1 cellular context compared by ENCODE assay signal in the genomic region with DNA sequence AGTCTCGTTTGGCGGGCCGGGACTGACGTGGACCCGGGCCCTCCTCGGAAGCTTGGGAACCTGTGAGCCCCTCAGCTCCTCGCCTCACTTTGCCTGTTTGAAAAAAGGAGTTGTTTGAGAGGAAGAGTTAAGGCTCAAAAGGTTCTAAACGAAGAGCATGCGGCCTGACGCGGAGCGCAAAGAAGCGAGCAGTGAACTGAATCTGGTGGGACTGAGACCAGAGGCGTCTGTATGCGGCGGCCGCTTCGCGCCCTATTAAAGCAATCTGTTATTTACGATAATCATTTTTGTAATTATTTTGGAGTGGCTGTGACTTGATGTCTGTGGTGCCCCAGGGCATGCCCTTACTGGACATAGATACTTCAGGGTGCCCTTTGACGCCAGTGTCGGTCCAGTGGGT.
TF ChIP-seq lines count a peak whose summit lies in the region.

No MANE protein-coding gene starts in this region.

TF ChIP-seq in SK-N-SH treated with all-trans-retinoic acid at 6 μM for 48 hours, 23 proteins besides CTCF, POLR2A, EP300 and RAD21 (continued from another document):
- TF ChIP-seq, protein P1, sequence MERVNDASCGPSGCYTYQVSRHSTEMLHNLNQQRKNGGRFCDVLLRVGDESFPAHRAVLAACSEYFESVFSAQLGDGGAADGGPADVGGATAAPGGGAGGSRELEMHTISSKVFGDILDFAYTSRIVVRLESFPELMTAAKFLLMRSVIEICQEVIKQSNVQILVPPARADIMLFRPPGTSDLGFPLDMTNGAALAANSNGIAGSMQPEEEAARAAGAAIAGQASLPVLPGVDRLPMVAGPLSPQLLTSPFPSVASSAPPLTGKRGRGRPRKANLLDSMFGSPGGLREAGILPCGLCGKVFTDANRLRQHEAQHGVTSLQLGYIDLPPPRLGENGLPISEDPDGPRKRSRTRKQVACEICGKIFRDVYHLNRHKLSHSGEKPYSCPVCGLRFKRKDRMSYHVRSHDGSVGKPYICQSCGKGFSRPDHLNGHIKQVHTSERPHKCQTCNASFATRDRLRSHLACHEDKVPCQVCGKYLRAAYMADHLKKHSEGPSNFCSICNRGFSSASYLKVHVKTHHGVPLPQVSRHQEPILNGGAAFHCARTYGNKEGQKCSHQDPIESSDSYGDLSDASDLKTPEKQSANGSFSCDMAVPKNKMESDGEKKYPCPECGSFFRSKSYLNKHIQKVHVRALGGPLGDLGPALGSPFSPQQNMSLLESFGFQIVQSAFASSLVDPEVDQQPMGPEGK (CRISPR knock-in tag; IDR thresholded peaks at IDR 0.05; ENCODE audit: borderline replicate concordance) = no peak
- no peak for TF ChIP-seq ARNTL (CRISPR knock-in tag; IDR thresholded peaks at IDR 0.05; ENCODE audit: borderline replicate concordance, low read depth)
- no peak for TF ChIP-seq ZFP3 (CRISPR knock-in tag; IDR thresholded peaks at IDR 0.05)
- TF ChIP-seq TCF4 (CRISPR knock-in tag; IDR thresholded peaks at IDR 0.05; ENCODE audit: borderline replicate concordance) = no peak
- TF ChIP-seq BACH2 (CRISPR knock-in tag; IDR thresholded peaks at IDR 0.05; ENCODE audit: borderline replicate concordance) = no peak
- TF ChIP-seq, protein P2, sequence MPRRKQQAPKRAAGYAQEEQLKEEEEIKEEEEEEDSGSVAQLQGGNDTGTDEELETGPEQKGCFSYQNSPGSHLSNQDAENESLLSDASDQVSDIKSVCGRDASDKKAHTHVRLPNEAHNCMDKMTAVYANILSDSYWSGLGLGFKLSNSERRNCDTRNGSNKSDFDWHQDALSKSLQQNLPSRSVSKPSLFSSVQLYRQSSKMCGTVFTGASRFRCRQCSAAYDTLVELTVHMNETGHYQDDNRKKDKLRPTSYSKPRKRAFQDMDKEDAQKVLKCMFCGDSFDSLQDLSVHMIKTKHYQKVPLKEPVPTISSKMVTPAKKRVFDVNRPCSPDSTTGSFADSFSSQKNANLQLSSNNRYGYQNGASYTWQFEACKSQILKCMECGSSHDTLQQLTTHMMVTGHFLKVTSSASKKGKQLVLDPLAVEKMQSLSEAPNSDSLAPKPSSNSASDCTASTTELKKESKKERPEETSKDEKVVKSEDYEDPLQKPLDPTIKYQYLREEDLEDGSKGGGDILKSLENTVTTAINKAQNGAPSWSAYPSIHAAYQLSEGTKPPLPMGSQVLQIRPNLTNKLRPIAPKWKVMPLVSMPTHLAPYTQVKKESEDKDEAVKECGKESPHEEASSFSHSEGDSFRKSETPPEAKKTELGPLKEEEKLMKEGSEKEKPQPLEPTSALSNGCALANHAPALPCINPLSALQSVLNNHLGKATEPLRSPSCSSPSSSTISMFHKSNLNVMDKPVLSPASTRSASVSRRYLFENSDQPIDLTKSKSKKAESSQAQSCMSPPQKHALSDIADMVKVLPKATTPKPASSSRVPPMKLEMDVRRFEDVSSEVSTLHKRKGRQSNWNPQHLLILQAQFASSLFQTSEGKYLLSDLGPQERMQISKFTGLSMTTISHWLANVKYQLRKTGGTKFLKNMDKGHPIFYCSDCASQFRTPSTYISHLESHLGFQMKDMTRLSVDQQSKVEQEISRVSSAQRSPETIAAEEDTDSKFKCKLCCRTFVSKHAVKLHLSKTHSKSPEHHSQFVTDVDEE (CRISPR knock-in tag; IDR thresholded peaks at IDR 0.05) = no peak
- no peak for TF ChIP-seq ISL1 (CRISPR knock-in tag; IDR thresholded peaks at IDR 0.05)
- TF ChIP-seq, protein P3, sequence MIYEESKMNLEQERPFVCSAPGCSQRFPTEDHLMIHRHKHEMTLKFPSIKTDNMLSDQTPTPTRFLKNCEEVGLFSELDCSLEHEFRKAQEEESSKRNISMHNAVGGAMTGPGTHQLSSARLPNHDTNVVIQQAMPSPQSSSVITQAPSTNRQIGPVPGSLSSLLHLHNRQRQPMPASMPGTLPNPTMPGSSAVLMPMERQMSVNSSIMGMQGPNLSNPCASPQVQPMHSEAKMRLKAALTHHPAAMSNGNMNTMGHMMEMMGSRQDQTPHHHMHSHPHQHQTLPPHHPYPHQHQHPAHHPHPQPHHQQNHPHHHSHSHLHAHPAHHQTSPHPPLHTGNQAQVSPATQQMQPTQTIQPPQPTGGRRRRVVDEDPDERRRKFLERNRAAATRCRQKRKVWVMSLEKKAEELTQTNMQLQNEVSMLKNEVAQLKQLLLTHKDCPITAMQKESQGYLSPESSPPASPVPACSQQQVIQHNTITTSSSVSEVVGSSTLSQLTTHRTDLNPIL (CRISPR knock-in tag; IDR thresholded peaks at IDR 0.05; ENCODE audit: low read depth) = no peak
- no peak for TF ChIP-seq CSDC2 (CRISPR knock-in tag; IDR thresholded peaks at IDR 0.05)
- no peak for TF ChIP-seq ZNF70 (CRISPR knock-in tag; IDR thresholded peaks at IDR 0.05)
TF ChIP-seq in SK-N-SH treated with all-trans-retinoic acid at 6 μM for 48 hours: peak in this region for 0.
